14 cellular contexts compared by ENCODE assay signal in genomic region chr19:41547569-41547968, GRCh38. TPM values are rescaled to one million over a fixed set of nuclear protein-coding genes. Genes with fewer than 3 reads are reported as not detected.
A peak's percentile ranks its signal among the peaks of the same experiment; 100 is the strongest.
DNase-seq lines count a peak whose midpoint lies in the region; ATAC-seq and TF ChIP-seq lines count a peak whose summit lies in the region.
"Had no signal": no experiment of that assay in that cellular context is flagged by ENCODE, and none has a peak within 500 bp of the region (broad histone marks: within the 10 kb centered on the region; RNA-seq: fewer than 3 reads in every experiment).

No MANE protein-coding gene starts in this region.

- no peak overlapping the region for H2BK5ac ChIP-seq in mesenchymal stem cell (ENCODE audit: low read depth, low read length, poor library complexity, severe bottlenecking)

- H3K4me2 ChIP-seq in mesenchymal stem cell (ENCODE audit: low read length, poor library complexity, severe bottlenecking): no peak overlapping the region
- H3K4me2 ChIP-seq: SK-N-SH had no signal

- H3K18ac ChIP-seq in mesenchymal stem cell (ENCODE audit: low read depth in 1 of 2, low read length in 2 of 2): no peak overlapping the region

- H4K8ac ChIP-seq in mesenchymal stem cell (ENCODE audit: low read length): no peak overlapping the region

- H3K4me1 Mint-ChIP-seq in stimulated activated naive CD8-positive, alpha-beta T cell treated with anti-CD3 and anti-CD28 coated beads, Interleukin-15, Interleukin-2, amounts not matched to agents 100 ng/mL and 50 ng/mL, for 24 hours (ENCODE audit: low read depth): peaks cover 81% of the 10 kb centered on the region
- H3K4me1 Mint-ChIP-seq in T-cell (peaks cover 65 to 81% (median 72%) of the 10 kb centered on the region in 3 donors), endothelial cell (ENCODE audit: unreplicated experiment) (peaks cover 63% of the 10 kb centered on the region)

- H3K4me3 Mint-ChIP-seq in stimulated activated naive CD8-positive, alpha-beta T cell treated with anti-CD3 and anti-CD28 coated beads, Interleukin-15, Interleukin-2, amounts not matched to agents 100 ng/mL and 50 ng/mL, for 24 hours: peak overlapping the region; percentile 50
- H3K4me3 Mint-ChIP-seq in T-cell (peak overlapping the region; percentile 10 to 88 (median 67)), endothelial cell (ENCODE audit: unreplicated experiment) (no peak overlapping the region)

- no peaks in the 10 kb centered on the region for H3K27me3 Mint-ChIP-seq in stimulated activated naive CD8-positive, alpha-beta T cell treated with anti-CD3 and anti-CD28 coated beads, Interleukin-15, Interleukin-2, amounts not matched to agents 100 ng/mL and 50 ng/mL, for 24 hours
- H3K27me3 Mint-ChIP-seq in T-cell: no peaks in the 10 kb centered on the region
- H3K27me3 Mint-ChIP-seq in endothelial cell (ENCODE audit: unreplicated experiment): peaks cover 4% of the 10 kb centered on the region

- H3K27ac Mint-ChIP-seq in stimulated activated naive CD8-positive, alpha-beta T cell treated with anti-CD3 and anti-CD28 coated beads, Interleukin-15, Interleukin-2, amounts not matched to agents 100 ng/mL and 50 ng/mL, for 24 hours: peak overlapping the region; percentile 99
- H3K27ac Mint-ChIP-seq in T-cell (peak overlapping the region; percentile 97 to 99), endothelial cell (ENCODE audit: unreplicated experiment) (peak overlapping the region; percentile 64)

- H2AK5ac ChIP-seq in mesenchymal stem cell (ENCODE audit: low read length, severe bottlenecking): no peak overlapping the region

- H3K9ac ChIP-seq in mesenchymal stem cell (ENCODE audit: low read length): no peak overlapping the region
- H3K9ac ChIP-seq: parathyroid adenoma, SK-N-SH had no signal

- H3K36me3 ChIP-seq in mesenchymal stem cell (ENCODE audit: control insufficient read depth in 1 of 2, insufficient read depth in 2 of 2, low read depth in 1 of 2, low read length in 2 of 2): no peaks in the 10 kb centered on the region

- H3K36me3 Mint-ChIP-seq in stimulated activated naive CD8-positive, alpha-beta T cell treated with anti-CD3 and anti-CD28 coated beads, Interleukin-15, Interleukin-2, amounts not matched to agents 100 ng/mL and 50 ng/mL, for 24 hours (ENCODE audit: low read depth): peaks cover 28% of the 10 kb centered on the region
- H3K36me3 Mint-ChIP-seq in T-cell (peaks cover 22% of the 10 kb centered on the region), endothelial cell (ENCODE audit: low read depth, unreplicated experiment) (peaks cover 28% of the 10 kb centered on the region)

- no peak overlapping the region for H2BK15ac ChIP-seq in mesenchymal stem cell (ENCODE audit: low read depth, poor library complexity, severe bottlenecking)

- no peak overlapping the region for H2AFZ ChIP-seq in mesenchymal stem cell (ENCODE audit: low read depth, low read length)
- H2AFZ ChIP-seq: parathyroid adenoma had no signal

- CTCF ChIA-PET in T-cell (lab: Charles Lee): interaction anchor here in 1 of 2 donors (0.5 to 3.7 kb wide), 4 partner anchors 12 to 285 kb away, joined by 3 to 19 read pairs (median 6); no protein-coding TSS in a partner anchor

- no peak overlapping the region for H3K27ac ChIP-seq in mesenchymal stem cell (ENCODE audit: low read length, poor library complexity, severe bottlenecking)
- H3K27ac ChIP-seq: parathyroid adenoma had no signal

- H3K79me1 ChIP-seq in mesenchymal stem cell (replicated peaks; ENCODE audit: low read length, poor library complexity, severe bottlenecking): no peaks in the 10 kb centered on the region

- POLR2A ChIA-PET in T-cell (lab: Charles Lee): interaction anchor here (0.7 to 4.1 kb wide), 2 partner anchors 16 to 287 kb away, joined by 3 to 21 read pairs; no protein-coding TSS in a partner anchor

- H3K9me3 ChIP-seq in mesenchymal stem cell (ENCODE audit: control insufficient read depth, low read length): no peaks in the 10 kb centered on the region
- H3K9me3 ChIP-seq: SK-N-SH had no signal

- no peaks in the 10 kb centered on the region for H3K9me3 Mint-ChIP-seq in stimulated activated naive CD8-positive, alpha-beta T cell treated with anti-CD3 and anti-CD28 coated beads, Interleukin-15, Interleukin-2, amounts not matched to agents 100 ng/mL and 50 ng/mL, for 24 hours
- H3K9me3 Mint-ChIP-seq in T-cell (no peaks in the 10 kb centered on the region), endothelial cell (ENCODE audit: unreplicated experiment) (peaks cover 17% of the 10 kb centered on the region)

- no peak overlapping the region for H2BK12ac ChIP-seq in mesenchymal stem cell (ENCODE audit: low read length in 2 of 2)

- no peak overlapping the region for H3K23ac ChIP-seq in mesenchymal stem cell (ENCODE audit: low read length in 2 of 2)

- H3K4me1 ChIP-seq in mesenchymal stem cell (ENCODE audit: control insufficient read depth, insufficient read depth, low read depth, low read length): no peaks in the 10 kb centered on the region
- H3K4me1 ChIP-seq: parathyroid adenoma had no signal

- ATAC-seq in stimulated activated naive CD8-positive, alpha-beta T cell treated with anti-CD3 and anti-CD28 coated beads, Interleukin-15, Interleukin-2, amounts not matched to agents 100 U/mL and 50 U/mL, for 24 hours: no peak
- ATAC-seq in T-cell (replicated peaks in 1 of 4) (no peak), HG02623 (IDR thresholded peaks at IDR 0.05; ENCODE audit: unreplicated experiment) (no peak)

- 45% methylated on average over 2 of the region's 2 CpGs for WGBS in mesenchymal stem cell

- H4K91ac ChIP-seq in mesenchymal stem cell (ENCODE audit: low read length): no peak overlapping the region

- TF ChIP-seq CTCF in endothelial cell (IDR thresholded peaks at IDR 0.05; ENCODE audit: unreplicated experiment): no peak

- no peak for DNase-seq in stimulated activated naive CD8-positive, alpha-beta T cell treated with anti-CD3 and anti-CD28 coated beads, Interleukin-15, Interleukin-2, amounts not matched to agents 100 U/mL and 50 U/mL, for 24 hours
- DNase-seq in T-cell (no peak), endothelial cell (ENCODE audit: low spot score) (no peak), Kasumi-1 (lab: John Stamatoyannopoulos, UW) (no peak), mesenchymal stem cell (no peak)
- DNase-seq: AML-193; KBM-7; NCI-H1105 treated with DMSO at 0.1 percent for 48 hours; SK-N-SH; stimulated activated CD4-positive, alpha-beta T cell treated with anti-CD3 and anti-CD28 coated beads, Interleukin-2, amount 100 ng/mL, for 24 hours had no signal

- no peak overlapping the region for H3K4me3 ChIP-seq in mesenchymal stem cell (ENCODE audit: insufficient read depth in 1 of 2, low read depth in 1 of 2, low read length in 2 of 2)

- H2BK120ac ChIP-seq in mesenchymal stem cell (ENCODE audit: low read depth, low read length): no peak overlapping the region

- no peak overlapping the region for H3K4ac ChIP-seq in mesenchymal stem cell (ENCODE audit: low read depth in 1 of 2, low read length in 2 of 2)

- H3K27me3 ChIP-seq in mesenchymal stem cell (ENCODE audit: control insufficient read depth in 1 of 2, insufficient read depth in 1 of 2, low read length in 2 of 2): peaks cover 26 to 58% of the 10 kb centered on the region in 2 experiments

- H3K14ac ChIP-seq in mesenchymal stem cell (ENCODE audit: low read length in 2 of 2): peak overlapping the region in 1 of 2 experiments; percentile 55

RNA-seq across cellular contexts. Expression of gene CEACAM21, which starts 28.4 kb away (rescaled TPM):
- 10 to 100 TPM; 34.5 to 63.1 (median 40.3) TPM for total RNA-seq in T-cell
- 74.1 TPM for total RNA-seq in endothelial cell (ENCODE audit: unreplicated experiment)
- polyA plus RNA-seq in mesenchymal stem cell (2013, experiment 1 of 2): 0.10 TPM
- 0.14 TPM for polyA plus RNA-seq in mesenchymal stem cell (2013, experiment 2 of 2)
- total RNA-seq: bronchial epithelial cell had no signal
- polyA plus RNA-seq: SK-N-SH had no signal
